8 cellular contexts compared by ENCODE assay signal in genomic region chr19:19138110-19138981, GRCh38. TPM values are rescaled to one million over a fixed set of nuclear protein-coding genes. Genes with fewer than 3 reads are reported as not detected.
DNase-seq lines count a peak whose midpoint lies in the region; ATAC-seq and TF ChIP-seq lines count a peak whose summit lies in the region.

Gene TMEM161A, minus strand, starts transcription at chr19:19138478. Its CDS starts 50 bp downstream, at chr19:19138428.

- peak within 1 kb of the TSS; percentile 65 for H3K27ac ChIP-seq in RWPE1

- peaks cover 22 to 33% (median 30%) of the 10 kb centered on the region in 4 donors for H3K4me1 Mint-ChIP-seq in naive thymus-derived CD8-positive, alpha-beta T cell
- H3K4me1 Mint-ChIP-seq in stimulated activated naive B cell treated with anti-CD40 and anti-IgM and Interleukin-4, amounts not matched to agents 10 μg/mL and 1 μg/mL and 100 μg/mL, for 72 hours: peaks cover 23 to 31% of the 10 kb centered on the region in 2 donors

- H3K27ac Mint-ChIP-seq in naive thymus-derived CD8-positive, alpha-beta T cell: peak within 1 kb of the TSS; percentile 86 to 99 (median 96)
- H3K27ac Mint-ChIP-seq in stimulated activated naive B cell treated with anti-CD40 and anti-IgM and Interleukin-4, amounts not matched to agents 10 μg/mL and 1 μg/mL and 100 μg/mL, for 72 hours: peak within 1 kb of the TSS; percentile 99

- DNase-seq in EL (peak; percentile 99), H4 (ENCODE audit: low spot score) (peak; percentile 99), LoVo (ENCODE audit: low spot score) (peak; percentile 97), RWPE1 (ENCODE audit: low spot score) (peak; percentile 100), fibroblast of mammary gland (ENCODE audit: low read depth) (peak; percentile 99)
- DNase-seq in activated T-helper 1 cell treated with anti-CD3 and anti-CD28 coated beads, Interleukin-2, amount 50 U/mL, for 16 hours (ENCODE audit: low read depth in 1 of 2, low spot score in 1 of 2): peak; percentile 86 to 91
- DNase-seq in naive thymus-derived CD8-positive, alpha-beta T cell: peak; percentile 82 to 98 (median 94)
- peak; percentile 98 for DNase-seq in stimulated activated naive B cell treated with anti-CD40 and anti-IgM and Interleukin-4, amounts not matched to agents 10 μg/mL and 1 μg/mL and 100 μg/mL, for 72 hours

- TF ChIP-seq CTCF in RWPE1 (conservative IDR thresholded peaks at IDR 0.05; ENCODE audit: low read depth): no peak
- no peak for TF ChIP-seq CTCF in fibroblast of mammary gland (conservative IDR thresholded peaks at IDR 0.05; ENCODE audit: control insufficient read depth, insufficient read depth, low read depth, low read length)

- no peaks in the 10 kb centered on the region for H3K36me3 Mint-ChIP-seq in naive thymus-derived CD8-positive, alpha-beta T cell
- peaks cover 4 to 8% of the 10 kb centered on the region in 2 donors for H3K36me3 Mint-ChIP-seq in stimulated activated naive B cell treated with anti-CD40 and anti-IgM and Interleukin-4, amounts not matched to agents 10 μg/mL and 1 μg/mL and 100 μg/mL, for 72 hours

- H3K27me3 Mint-ChIP-seq in naive thymus-derived CD8-positive, alpha-beta T cell: no peaks in the 10 kb centered on the region
- H3K27me3 Mint-ChIP-seq in stimulated activated naive B cell treated with anti-CD40 and anti-IgM and Interleukin-4, amounts not matched to agents 10 μg/mL and 1 μg/mL and 100 μg/mL, for 72 hours: peaks cover 0 to 5% of the 10 kb centered on the region in 2 donors

- peak within 1 kb of the TSS; percentile 93 for H3K4me3 ChIP-seq in fibroblast of mammary gland (ENCODE audit: control insufficient read depth, low read depth, low read length)

- CTCF ChIA-PET in RWPE1 (lab: Yijun Ruan, JAX): interaction anchor here (0.5 to 1.3 kb wide), 3 partner anchors 10 to 378 kb away, joined by 3 to 5 read pairs (median 4); partner anchors contain the start of gene NDUFA13

- no peaks in the 10 kb centered on the region for H3K9me3 Mint-ChIP-seq in naive thymus-derived CD8-positive, alpha-beta T cell
- no peaks in the 10 kb centered on the region for H3K9me3 Mint-ChIP-seq in stimulated activated naive B cell treated with anti-CD40 and anti-IgM and Interleukin-4, amounts not matched to agents 10 μg/mL and 1 μg/mL and 100 μg/mL, for 72 hours

- ATAC-seq in naive thymus-derived CD8-positive, alpha-beta T cell: peak; percentile 99 to 100
- ATAC-seq in stimulated activated naive B cell treated with anti-CD40 and anti-IgM and Interleukin-4, amounts not matched to agents 10 μg/mL and 1 μg/mL and 100 μg/mL, for 72 hours (replicated peaks): peak; percentile 99 to 100

- peak within 1 kb of the TSS; percentile 92 to 99 (median 99) for H3K4me3 Mint-ChIP-seq in naive thymus-derived CD8-positive, alpha-beta T cell
- H3K4me3 Mint-ChIP-seq in stimulated activated naive B cell treated with anti-CD40 and anti-IgM and Interleukin-4, amounts not matched to agents 10 μg/mL and 1 μg/mL and 100 μg/mL, for 72 hours: peak within 1 kb of the TSS; percentile 95 to 99

- POLR2A ChIA-PET in RWPE1 (lab: Yijun Ruan, JAX; ENCODE audit: low non-redundant PET): no interaction called here
- POLR2A ChIA-PET in naive thymus-derived CD8-positive, alpha-beta T cell (lab: Charles Lee): interaction anchor here (1.1 kb wide), 1 partner anchor 53 kb away, joined by 3 read pairs; the partner anchor contains the start of gene BORCS8

RNA-seq across cellular contexts. Expression of gene TMEM161A, which starts in this region (rescaled TPM):
- 21.8 and 26.2 TPM in 2 replicates for total RNA-seq in H4 (2014; rRNA removed; shearing (Covaris generic))
- total RNA-seq in naive thymus-derived CD8-positive, alpha-beta T cell: 10 to 100 TPM; 28.3 to 31.3 TPM
- polyA plus RNA-seq in naive thymus-derived CD8-positive, alpha-beta T cell: 10 to 100 TPM; 20.1 to 21.8 (median 21.1) TPM

Comparison
In these comparisons a context has a peak if more than half of its experiments do, and no peak if none do; other contexts are left out.
1. Peak in every context shown above with its lines: DNase-seq, ATAC-seq, H3K4me3 ChIP-seq and H3K27ac ChIP-seq.